ENCODE assay signal across 10 cellular contexts in genomic region chr1:113981962-113982931, GRCh38. TPM values are rescaled to one million over a fixed set of nuclear protein-coding genes. Genes with fewer than 3 reads are reported as not detected.
DNase-seq lines count a peak whose midpoint lies in the region; ATAC-seq and TF ChIP-seq lines count a peak whose summit lies in the region.
"Had no signal": no experiment of that assay in that cellular context is flagged by ENCODE, and none has a peak within 500 bp of the region (broad histone marks: within the 10 kb centered on the region; RNA-seq: fewer than 3 reads in every experiment).

No MANE protein-coding gene starts in this region.

- in situ Hi-C loops in astrocyte of the cerebellum (cut with HindIII; ENCODE audit: low sequenced_read_pairs), result no loop called here

- H3K27ac ChIP-seq in suprapubic skin, result peak overlapping the region; percentile 75

- ATAC-seq in HG02798 (IDR thresholded peaks at IDR 0.05; ENCODE audit: poor library complexity, unreplicated experiment) (peak; percentile 46), GM21515 (IDR thresholded peaks at IDR 0.05; ENCODE audit: unreplicated experiment) (no peak)
- ATAC-seq: stimulated activated memory B cell treated with anti-CD40 and anti-IgM and Interleukin-4, amounts not matched to agents 10 μg/mL and 1 μg/mL and 100 μg/mL, for 72 hours had no signal

- DNase-seq in astrocyte of the cerebellum (ENCODE audit: low read depth) (peak; percentile 36), kidney epithelial cell (ENCODE audit: low read depth) (peak; percentile 54), suprapubic skin (ENCODE audit: low spot score in 2 of 2) (peak in 1 of 2 donors; percentile 80), GDM1 (lab: John Stamatoyannopoulos, UW) (no peak), GM19238 (ENCODE audit: insufficient read length, low spot score) (no peak), superior temporal gyrus (ENCODE audit: extremely low spot score) (no peak)
- DNase-seq: T-cell had no signal

- no peak for TF ChIP-seq EP300 in suprapubic skin (IDR thresholded peaks at IDR 0.05)

- H3K36me3 ChIP-seq in kidney epithelial cell (ENCODE audit: control insufficient read depth, insufficient read depth, low read length), result no peaks in the 10 kb centered on the region
- no peaks in the 10 kb centered on the region for H3K36me3 ChIP-seq in suprapubic skin

- H3K4me3 ChIP-seq in astrocyte of the cerebellum (ENCODE audit: low read depth, low read length) (no peak overlapping the region), kidney epithelial cell (ENCODE audit: low read depth, low read length) (no peak overlapping the region), suprapubic skin (peak overlapping the region; percentile 42)

- no peak for TF ChIP-seq CTCF in astrocyte of the cerebellum (IDR thresholded peaks at IDR 0.05; ENCODE audit: low read depth, low read length, missing control alignments)
- TF ChIP-seq CTCF in kidney epithelial cell (IDR thresholded peaks at IDR 0.05; ENCODE audit: insufficient read depth, low read length, poor library complexity, severe bottlenecking), result no peak
- TF ChIP-seq CTCF in suprapubic skin (IDR thresholded peaks at IDR 0.05), result no peak

- H3K9me3 ChIP-seq in suprapubic skin, result no peaks in the 10 kb centered on the region

- H3K27me3 ChIP-seq in kidney epithelial cell (ENCODE audit: control insufficient read depth, insufficient read depth, low read length) (no peaks in the 10 kb centered on the region), suprapubic skin (no peaks in the 10 kb centered on the region)

- WGBS in suprapubic skin, result 57% methylated on average over 18 of the region's 18 CpGs

- no peak for TF ChIP-seq POLR2A in suprapubic skin (IDR thresholded peaks at IDR 0.05)

- peaks cover 40% of the 10 kb centered on the region for H3K4me1 ChIP-seq in suprapubic skin

RNA-seq across cellular contexts. Expression of gene OLFML3, which starts 3.0 kb away (rescaled TPM):
- 0.17 and 1.4 TPM in 2 replicates for total RNA-seq in kidney epithelial cell
- total RNA-seq in suprapubic skin, result 10 to 100 TPM in 3 of 4 donors, 1 to 10 TPM in 1; 8.3 to 21.0 (median 18.0) TPM

RNA-seq across cellular contexts. Expression of gene HIPK1, which starts 53.1 kb away (rescaled TPM):
- 25.6 and 26.4 TPM in 2 replicates for total RNA-seq in kidney epithelial cell
- 10 to 100 TPM; 59.4 to 81.8 (median 69.7) TPM for total RNA-seq in suprapubic skin

Comparison
In these comparisons a context has a peak if more than half of its experiments do, and no peak if none do; other contexts are left out.
1. DNase-seq: peak in astrocyte of the cerebellum (single experiment) and kidney epithelial cell (single experiment); none in GDM1 (single experiment), GM19238 (single experiment) and superior temporal gyrus (single experiment).